In genomic region chr20:50724851-50725721, GRCh38 we compare ENCODE assay signal across 1 cellular context.
TF ChIP-seq lines count a peak whose summit lies in the region.

No MANE protein-coding gene starts in this region.

TF ChIP-seq in K562, 482 proteins besides CTCF, POLR2A, EP300 and RAD21 (continued from another document and continues in another):
- TF ChIP-seq RREB1 (CRISPR knock-in tag; IDR thresholded peaks at IDR 0.05): no peak
- no peak for TF ChIP-seq TARDBP (IDR thresholded peaks at IDR 0.05)
- peak in 1 of 3 experiments; percentile 65; a peak in 2 of 6 replicates for TF ChIP-seq ZBTB11 (CRISPR knock-in tag; IDR thresholded peaks at IDR 0.05)
- no peak for TF ChIP-seq NR2C2 (CRISPR knock-in tag; IDR thresholded peaks at IDR 0.05)
- TF ChIP-seq NR2C2 (tag; IDR thresholded peaks at IDR 0.05): peak; percentile 23; the same call in 1 of the 2 replicates
- TF ChIP-seq ZKSCAN1 (IDR thresholded peaks at IDR 0.05; ENCODE audit: low read depth, low read length): no peak
- no peak for TF ChIP-seq XRCC3 (IDR thresholded peaks at IDR 0.05)
- TF ChIP-seq KLF6 (CRISPR knock-in tag; IDR thresholded peaks at IDR 0.05; ENCODE audit: borderline replicate concordance): no peak
- TF ChIP-seq ID3 (CRISPR knock-in tag; IDR thresholded peaks at IDR 0.05): no peak
- TF ChIP-seq ID3 (tag; IDR thresholded peaks at IDR 0.05): no peak
- no peak for TF ChIP-seq KDM2B (CRISPR knock-in tag; IDR thresholded peaks at IDR 0.05)
- no peak for TF ChIP-seq USF2 (CRISPR knock-in tag; IDR thresholded peaks at IDR 0.05)
- no peak for TF ChIP-seq ILF3 (IDR thresholded peaks at IDR 0.05; ENCODE audit: borderline replicate concordance)
- TF ChIP-seq REST (CRISPR knock-in tag; IDR thresholded peaks at IDR 0.05; ENCODE audit: low read depth): no peak
- no peak for TF ChIP-seq SAFB2 (IDR thresholded peaks at IDR 0.05; ENCODE audit: borderline replicate concordance, low read depth, low read length, severe bottlenecking)
- TF ChIP-seq TSHZ1 (CRISPR knock-in tag; IDR thresholded peaks at IDR 0.05): no peak
- TF ChIP-seq LEF1 (IDR thresholded peaks at IDR 0.05): peak; percentile 92
- TF ChIP-seq NFE2L1 (tag; IDR thresholded peaks at IDR 0.05; ENCODE audit: borderline replicate concordance, low read depth): no peak
- no peak for TF ChIP-seq DEAF1 (CRISPR knock-in tag; IDR thresholded peaks at IDR 0.05)
- peak; percentile 66; the same call in 1 of the 2 replicates for TF ChIP-seq NBN (IDR thresholded peaks at IDR 0.05; ENCODE audit: low read depth)
- TF ChIP-seq CHCHD3 (CRISPR knock-in tag; IDR thresholded peaks at IDR 0.05): no peak
- no peak for TF ChIP-seq BCL6 (CRISPR knock-in tag; IDR thresholded peaks at IDR 0.05)
- no peak for TF ChIP-seq PHB2 (IDR thresholded peaks at IDR 0.05; ENCODE audit: low read depth)
- TF ChIP-seq STAT5A (IDR thresholded peaks at IDR 0.05; ENCODE audit: borderline replicate concordance, low read length): no peak
- TF ChIP-seq ZSCAN29 (IDR thresholded peaks at IDR 0.05): no peak
- no peak; the same call in 1 of the 2 replicates for TF ChIP-seq SMARCA5 (IDR thresholded peaks at IDR 0.05)
- no peak for TF ChIP-seq DACH1 (IDR thresholded peaks at IDR 0.05; ENCODE audit: partially characterized antibody)
- no peak for TF ChIP-seq ZNF707 (CRISPR knock-in tag; conservative IDR thresholded peaks at IDR 0.05)
- no peak for TF ChIP-seq TBL1XR1 (IDR thresholded peaks at IDR 0.05; ENCODE audit: low read length in 2 of 2)
- peak; percentile 45 for TF ChIP-seq BRD9 (IDR thresholded peaks at IDR 0.05; ENCODE audit: low read depth, partially characterized antibody)
- no peak for TF ChIP-seq SMAD1 (IDR thresholded peaks at IDR 0.05; ENCODE audit: low read depth, low read length, partially characterized antibody)
- no peak for TF ChIP-seq BRD4 (IDR thresholded peaks at IDR 0.05)
- TF ChIP-seq GTF2B (IDR thresholded peaks at IDR 0.05; ENCODE audit: extremely low read depth, insufficient read length): no peak
- no peak for TF ChIP-seq STAT6 (CRISPR knock-in tag; IDR thresholded peaks at IDR 0.05)
- no peak for TF ChIP-seq MCM3 (IDR thresholded peaks at IDR 0.05)
- TF ChIP-seq DIDO1 (tag; IDR thresholded peaks at IDR 0.05; ENCODE audit: low read depth): no peak
- TF ChIP-seq MXI1 (IDR thresholded peaks at IDR 0.05; ENCODE audit: low read depth, low read length): no peak
